ENCODE assay signal across 19 cellular contexts in genomic region chr4:142044271-142044670, GRCh38.
DNase-seq lines count a peak whose midpoint lies in the region; ATAC-seq and TF ChIP-seq lines count a peak whose summit lies in the region.
"Had no signal": no experiment of that assay in that cellular context is flagged by ENCODE, and none has a peak within 500 bp of the region (broad histone marks: within the 10 kb centered on the region; RNA-seq: fewer than 3 reads in every experiment).

No MANE protein-coding gene starts in this region.

- in situ Hi-C loops in brain microvascular endothelial cell (cut with HindIII; ENCODE audit: low pct_ligation_motif_present, low sequenced_read_pairs): no loop called here

- no peak overlapping the region for H3K4me3 ChIP-seq in AG09309 (ENCODE audit: control insufficient read depth, low read depth, low read length)
- no peak overlapping the region for H3K4me3 ChIP-seq in HFF-Myc (replicated peaks; ENCODE audit: low read depth, low read length)
- no peak overlapping the region for H3K4me3 ChIP-seq in brain microvascular endothelial cell (ENCODE audit: low read depth, low read length)

- peak; percentile 3 for DNase-seq in AG09309 (ENCODE audit: low read depth)
- peak; percentile 19 for DNase-seq in HFF-Myc (ENCODE audit: extremely low read depth, low read depth)
- peak; percentile 15 for DNase-seq in brain microvascular endothelial cell
- peak; percentile 27 for DNase-seq in left kidney (ENCODE audit: low read depth, low spot score)
- DNase-seq in left cardiac atrium: no peak
- no peak for DNase-seq in NCI-H2171 treated with DMSO at 0.1 percent for 48 hours (lab: John Stamatoyannopoulos, UW)
- DNase-seq in effector CD8-positive, alpha-beta T cell (lab: John Stamatoyannopoulos, UW): no peak
- DNase-seq in activated CD8-positive, alpha-beta memory T cell treated with anti-CD3 and anti-CD28 coated beads, Interleukin-2, amount 50 U/mL, for 48 hours: no peak
- DNase-seq: DMS153; glutamatergic neuron; H7; NCI-H1092; NCI-H510A treated with DMSO at 0.1 percent for 48 hours; nephron progenitor cell; posterior cingulate gyrus; stimulated activated naive CD4-positive, alpha-beta T cell; SW 1271 had no signal

- no peak for ATAC-seq in left cardiac atrium
- ATAC-seq: left lobe of liver, sciatic nerve had no signal

- intact Hi-C loops in left cardiac atrium (cut with DNase I): no loop called here

- no peaks in the 10 kb centered on the region for H3K27me3 ChIP-seq in brain microvascular endothelial cell (replicated peaks)

- H3K36me3 ChIP-seq in brain microvascular endothelial cell (replicated peaks): no peaks in the 10 kb centered on the region

- no peak for TF ChIP-seq CTCF in AG09309 (IDR thresholded peaks at IDR 0.05; ENCODE audit: control insufficient read depth, insufficient read depth, low read depth, low read length, missing control alignments)
- TF ChIP-seq CTCF in HFF-Myc (IDR thresholded peaks at IDR 0.05; ENCODE audit: low read depth, low read length, missing control alignments): no peak
- no peak for TF ChIP-seq CTCF in brain microvascular endothelial cell (IDR thresholded peaks at IDR 0.05; ENCODE audit: low read depth, low read length, missing control alignments)

- H3K27ac ChIP-seq in brain microvascular endothelial cell: no peak overlapping the region

Comparison
In these comparisons a context has a peak if more than half of its experiments do, and no peak if none do; other contexts are left out.
1. DNase-seq: peak in AG09309 (single experiment), HFF-Myc (single experiment), brain microvascular endothelial cell (single experiment) and left kidney (single experiment); none in left cardiac atrium (single experiment), NCI-H2171 treated with DMSO at 0.1 percent for 48 hours (single experiment), effector CD8-positive, alpha-beta T cell (single experiment) and activated CD8-positive, alpha-beta memory T cell treated with anti-CD3 and anti-CD28 coated beads, Interleukin-2, amount 50 U/mL, for 48 hours (single experiment).